ENCODE assay signal across 8 cellular contexts in the genomic region with DNA sequence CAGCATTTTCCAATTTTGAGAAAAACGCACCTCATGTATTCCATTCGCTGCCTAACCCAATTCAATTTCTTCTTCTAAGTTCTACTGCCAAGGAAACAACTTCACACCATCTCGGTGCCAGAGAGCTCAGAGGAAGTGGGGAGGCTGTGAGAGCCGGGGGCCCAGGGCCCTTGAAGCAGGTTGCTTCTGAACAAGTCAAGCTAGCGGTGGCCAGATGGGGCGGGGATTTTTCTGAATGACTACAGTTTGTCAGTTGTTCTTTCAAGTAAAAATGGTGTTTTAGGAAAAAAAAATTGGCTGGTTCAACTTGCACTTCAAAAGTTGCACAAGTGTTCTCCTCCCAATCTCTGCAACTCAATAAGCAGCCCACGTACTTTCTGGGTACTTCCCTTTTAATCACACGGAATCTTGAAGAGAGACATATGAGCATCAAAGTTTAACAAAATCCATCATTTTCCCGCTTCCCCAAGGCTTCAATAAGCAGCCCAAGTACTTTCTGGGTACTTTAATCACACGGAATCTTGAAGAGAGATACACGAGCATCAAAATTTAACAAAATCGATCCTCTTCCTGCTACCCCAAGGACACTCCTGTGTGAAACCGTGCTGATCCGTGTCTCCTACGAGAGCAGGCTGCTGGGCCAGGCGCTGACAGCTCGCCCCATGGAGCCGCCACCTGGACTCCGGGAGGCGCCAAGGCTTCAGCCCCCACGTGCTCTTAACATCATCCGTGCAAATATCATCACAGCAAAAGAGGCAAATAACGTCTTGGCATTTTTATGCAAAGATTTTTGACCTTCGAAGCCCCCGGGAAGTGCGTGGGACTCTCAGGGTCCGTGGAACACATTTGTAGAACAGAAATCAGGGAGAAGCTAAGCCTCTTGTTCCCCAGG.
DNase-seq lines count a peak whose midpoint lies in the region; ATAC-seq and TF ChIP-seq lines count a peak whose summit lies in the region.

No MANE protein-coding gene starts in this region.

- no peaks in the 10 kb centered on the region for H3K36me3 ChIP-seq in ES-I3 (ENCODE audit: insufficient read depth, low read length)
- no peaks in the 10 kb centered on the region for H3K36me3 ChIP-seq in HEK293 (ENCODE audit: control insufficient read depth in 2 of 2, insufficient read depth in 1 of 2, low read length in 2 of 2)
- H3K36me3 ChIP-seq in muscle layer of colon (ENCODE audit: insufficient read depth, low read length) = no peaks in the 10 kb centered on the region
- H3K36me3 ChIP-seq in esophagus squamous epithelium = no peaks in the 10 kb centered on the region

- POLR2A ChIA-PET in HEK293 (lab: Yijun Ruan, JAX) = no interaction called here

- intact Hi-C loops in esophagus squamous epithelium (cut with DNase I) = loop anchor here (5.0 kb wide), 2 partner anchors 117 to 407 kb away; no protein-coding TSS in a partner anchor

- CTCF ChIA-PET in HEK293 (lab: Yijun Ruan, JAX) = interaction anchor here (0.5 to 4.1 kb wide), 31 partner anchors 8 to 1922 kb away, joined by 3 to 102 read pairs (median 4); no protein-coding TSS in a partner anchor

- TF ChIP-seq CTCF in HEK293 (tag by site-specific recombination; IDR thresholded peaks at IDR 0.05) (no peak), esophagus squamous epithelium (IDR thresholded peaks at IDR 0.05) (no peak)

- no peaks in the 10 kb centered on the region for H3K9me3 ChIP-seq in ES-I3 (ENCODE audit: control insufficient read depth, insufficient read depth, low read length)
- H3K9me3 ChIP-seq in HEK293 (ENCODE audit: control insufficient read depth, insufficient read depth, low read depth, low read length) = no peaks in the 10 kb centered on the region
- H3K9me3 ChIP-seq in muscle layer of colon (ENCODE audit: low read length) = no peaks in the 10 kb centered on the region
- H3K9me3 ChIP-seq in esophagus squamous epithelium = no peaks in the 10 kb centered on the region

- H3K27ac ChIP-seq in HEK293 (ENCODE audit: extremely low read depth, low read depth, low read length) (no peak overlapping the region), caudate nucleus (ENCODE audit: low read depth, low read length) (peak overlapping the region; percentile 58), muscle layer of colon (ENCODE audit: low read depth, low read length) (no peak overlapping the region), esophagus squamous epithelium (no peak overlapping the region)

- DNase-seq in caudate nucleus (lab: John Stamatoyannopoulos, UW) = peak in 7 of 61 donors; percentile 24 to 67 (median 39)
- no peak for DNase-seq in esophagus squamous epithelium (lab: John Stamatoyannopoulos, UW)
- no peak for DNase-seq in activated effector memory CD4-positive, alpha-beta T cell treated with anti-CD3 and anti-CD28 coated beads, Interleukin-2, amount 50 U/mL, for 16 hours
- DNase-seq in middle frontal gyrus (ENCODE audit: extremely low spot score, low spot score) = no peak

- TF ChIP-seq POLR2A in esophagus squamous epithelium (IDR thresholded peaks at IDR 0.05) (no peak), GM18505 (IDR thresholded peaks at IDR 0.05; ENCODE audit: borderline replicate concordance, extremely low read depth, insufficient read depth, insufficient read length) (no peak)

- H3K27me3 ChIP-seq in muscle layer of colon (ENCODE audit: control insufficient read depth in 1 of 2, insufficient read depth in 2 of 2, low read length in 2 of 2) (peaks cover 0 to 12% of the 10 kb centered on the region in 2 donors), esophagus squamous epithelium (peaks cover 0 to 73% (median 9%) of the 10 kb centered on the region in 4 donors)

- 42 to 51% methylated on average over 16 to 26 of the region's 27 CpGs for WGBS in esophagus squamous epithelium, 2 donors

- peaks cover 14% of the 10 kb centered on the region for H3K4me1 ChIP-seq in ES-I3 (ENCODE audit: insufficient read depth, low read length)
- peaks cover 19% of the 10 kb centered on the region for H3K4me1 ChIP-seq in HEK293 (ENCODE audit: control insufficient read depth, insufficient read depth, low read length)
- H3K4me1 ChIP-seq in muscle layer of colon (ENCODE audit: insufficient read depth, low read length) = peaks cover 16% of the 10 kb centered on the region
- peaks cover 0 to 23% (median 0%) of the 10 kb centered on the region in 3 donors for H3K4me1 ChIP-seq in esophagus squamous epithelium

- H3K9ac ChIP-seq in ES-I3 (ENCODE audit: low read depth, low read length) = 0 out of 2 replicates have a peak overlapping the region, but pooled peaks have one; percentile 9
- no peak overlapping the region for H3K9ac ChIP-seq in muscle layer of colon (ENCODE audit: low read length)

- H3K4me3 ChIP-seq in HEK293 (ENCODE audit: low read depth, low read length) = no peak overlapping the region
- peak overlapping the region; percentile 15 to 36 for H3K4me3 ChIP-seq in muscle layer of colon (ENCODE audit: low read depth in 1 of 2, low read length in 2 of 2)
- peak overlapping the region in 1 of 4 donors; percentile 31 for H3K4me3 ChIP-seq in esophagus squamous epithelium

- no peak for ATAC-seq in GM18505 (IDR thresholded peaks at IDR 0.05; ENCODE audit: unreplicated experiment)

TF ChIP-seq in HEK293, 187 proteins besides CTCF, POLR2A, EP300 and RAD21:
- TF ChIP-seq ZNF133 (tag by site-specific recombination; IDR thresholded peaks at IDR 0.05) = no peak
- TF ChIP-seq TRIM28 (IDR thresholded peaks at IDR 0.05; ENCODE audit: borderline replicate concordance, low read length) = peak; percentile 21; the same call in 1 of the 2 replicates
- TF ChIP-seq ZNF433 (tag by site-specific recombination; IDR thresholded peaks at IDR 0.05; ENCODE audit: low read depth) = no peak
- TF ChIP-seq ZNF843 (tag by site-specific recombination; IDR thresholded peaks at IDR 0.05) = no peak
- TF ChIP-seq ZNF292 (tag by site-specific recombination; IDR thresholded peaks at IDR 0.05; ENCODE audit: borderline replicate concordance, low read depth) = no peak
TF ChIP-seq in HEK293: peak in this region for 1.
